ENCODE assay signal across 8 cellular contexts in genomic region chr19:15154002-15154612, GRCh38. TPM values are rescaled to one million over a fixed set of nuclear protein-coding genes. Genes with fewer than 3 reads are reported as not detected.
DNase-seq lines count a peak whose midpoint lies in the region; ATAC-seq and TF ChIP-seq lines count a peak whose summit lies in the region.

No MANE protein-coding gene starts in this region.

- H3K9me3 ChIP-seq in lower lobe of right lung, result no peaks in the 10 kb centered on the region

- peak; percentile 84 for TF ChIP-seq CTCF in 22Rv1 (IDR thresholded peaks at IDR 0.05)
- TF ChIP-seq CTCF in GM10248 (IDR thresholded peaks at IDR 0.05; ENCODE audit: control extremely low read depth, extremely low read depth, low read depth, missing control alignments), result peak; percentile 40
- TF ChIP-seq CTCF in lower lobe of right lung (IDR thresholded peaks at IDR 0.05), result peak; percentile 50

- H3K4me1 ChIP-seq in lower lobe of right lung, result no peaks in the 10 kb centered on the region

- CTCF ChIA-PET in GM10248 (lab: Yijun Ruan, JAX), result interaction anchor here (0.5 to 3.4 kb wide), 14 partner anchors 8 to 424 kb away, joined by 3 to 20 read pairs (median 3); no protein-coding TSS in a partner anchor

- peak; percentile 43 to 56 for ATAC-seq in lower lobe of right lung
- ATAC-seq in GM21360 (IDR thresholded peaks at IDR 0.05; ENCODE audit: unreplicated experiment), result no peak

- H3K36me3 ChIP-seq in lower lobe of right lung, result no peaks in the 10 kb centered on the region

- DNase-seq in GM10248 (ENCODE audit: extremely low spot score), result no peak
- DNase-seq in NCI-H748 treated with DMSO at 0.1 percent for 48 hours (lab: John Stamatoyannopoulos, UW), result peak; percentile 2
- DNase-seq in astrocyte of the hippocampus (ENCODE audit: low read depth, low spot score), result peak; percentile 47
- no peak for DNase-seq in lower lobe of right lung
- no peak for DNase-seq in NCI-H1092 treated with DMSO at 0.1 percent for 48 hours (lab: John Stamatoyannopoulos, UW)
- DNase-seq in NCI-H1048 (lab: John Stamatoyannopoulos, UW), result no peak

- POLR2A ChIA-PET in GM10248 (lab: Yijun Ruan, JAX), result no interaction called here

- intact Hi-C loops in lower lobe of right lung (cut with DNase I), result no loop called here

- H3K4me3 ChIP-seq in lower lobe of right lung, result no peak overlapping the region

- H3K27ac ChIP-seq in 22Rv1 (no peak overlapping the region), lower lobe of right lung (no peak overlapping the region)

- peaks cover 5% of the 10 kb centered on the region for H3K27me3 ChIP-seq in lower lobe of right lung (ENCODE audit: low read depth)

RNA-seq across cellular contexts. Expression of gene NOTCH3, which starts 46.7 kb away (rescaled TPM):
- 52.7 TPM for total RNA-seq in lower lobe of right lung

RNA-seq across cellular contexts. Expression of gene SYDE1, which starts 46.9 kb away (rescaled TPM):
- 20.8 TPM for total RNA-seq in lower lobe of right lung

Comparison
In these comparisons a context has a peak if more than half of its experiments do, and no peak if none do; other contexts are left out.
1. DNase-seq: peak in NCI-H748 treated with DMSO at 0.1 percent for 48 hours (single experiment) and astrocyte of the hippocampus (single experiment); none in GM10248 (single experiment), lower lobe of right lung (single experiment), NCI-H1092 treated with DMSO at 0.1 percent for 48 hours (single experiment) and NCI-H1048 (single experiment).
2. Peak in every context shown above with its lines, with median percentiles within 50 percentile points of each other: CTCF ChIP-seq.